Comparison of ENCODE assay signal across 1 cellular context in genomic region chr12:110403146-110403974, GRCh38.
TF ChIP-seq lines count a peak whose summit lies in the region.

TSS of gene ANAPC7 (minus strand) at chr12:110403708. CDS start at chr12:110403627, 81 bp downstream.

TF ChIP-seq in HepG2, 621 proteins besides CTCF, POLR2A, EP300 and RAD21 (continued from another document and continues in another):
- TF ChIP-seq ATF5 (CRISPR knock-in tag; IDR thresholded peaks at IDR 0.05; ENCODE audit: low read depth) (no peak), ZMAT5 (CRISPR knock-in tag; IDR thresholded peaks at IDR 0.05; ENCODE audit: borderline replicate concordance, low read depth) (no peak), ELK4 (CRISPR knock-in tag; IDR thresholded peaks at IDR 0.05; ENCODE audit: borderline replicate concordance) (no peak), ZNF781 (CRISPR knock-in tag; IDR thresholded peaks at IDR 0.05; ENCODE audit: borderline replicate concordance, not compliant biosample characterization) (peak; percentile 57), SMAD3 (CRISPR knock-in tag; IDR thresholded peaks at IDR 0.05) (peak; percentile 53; the same call in 1 of the 2 replicates), ZNF224 (CRISPR knock-in tag; IDR thresholded peaks at IDR 0.05) (peak; percentile 93), ZBTB2 (CRISPR knock-in tag; IDR thresholded peaks at IDR 0.05; ENCODE audit: low read depth) (no peak), CENPT (CRISPR knock-in tag; IDR thresholded peaks at IDR 0.05; ENCODE audit: low read depth) (no peak), ZNF20 (CRISPR knock-in tag; IDR thresholded peaks at IDR 0.05) (no peak), ZNF768 (CRISPR knock-in tag; IDR thresholded peaks at IDR 0.05) (peak; percentile 64; the same call in 1 of the 2 replicates), MIXL1 (CRISPR knock-in tag; IDR thresholded peaks at IDR 0.05) (no peak), FOXP1 (IDR thresholded peaks at IDR 0.05) (no peak), FOXP1 (CRISPR knock-in tag; IDR thresholded peaks at IDR 0.05) (no peak), KLF12 (CRISPR knock-in tag; IDR thresholded peaks at IDR 0.05; ENCODE audit: borderline replicate concordance) (no peak), HINFP (CRISPR knock-in tag; IDR thresholded peaks at IDR 0.05; ENCODE audit: low read depth) (no peak), RELA (CRISPR knock-in tag; IDR thresholded peaks at IDR 0.05) (no peak), ZNF30 (CRISPR knock-in tag; IDR thresholded peaks at IDR 0.05) (peak; percentile 87; the same call in 1 of the 2 replicates), ZSCAN31 (CRISPR knock-in tag; IDR thresholded peaks at IDR 0.05; ENCODE audit: low read depth) (peak; percentile 62; the same call in 1 of the 2 replicates), WIZ (CRISPR knock-in tag; IDR thresholded peaks at IDR 0.05) (0 out of 2 replicates have a peak, but pooled peaks have one; percentile 25), ZC3H13 (CRISPR knock-in tag; IDR thresholded peaks at IDR 0.05) (0 out of 2 replicates have a peak, but pooled peaks have one; percentile 64), ETV5 (CRISPR knock-in tag; IDR thresholded peaks at IDR 0.05; ENCODE audit: borderline replicate concordance) (peak; percentile 64), ZNF773 (CRISPR knock-in tag; IDR thresholded peaks at IDR 0.05; ENCODE audit: borderline replicate concordance) (peak; percentile 87; the same call in 1 of the 2 replicates), ZNF574 (CRISPR knock-in tag; IDR thresholded peaks at IDR 0.05) (peak; percentile 59), PITX1 (CRISPR knock-in tag; IDR thresholded peaks at IDR 0.05) (no peak), ZSCAN12 (CRISPR knock-in tag; IDR thresholded peaks at IDR 0.05) (0 out of 2 replicates have a peak, but pooled peaks have one; percentile 8), ZNF776 (CRISPR knock-in tag; IDR thresholded peaks at IDR 0.05) (0 out of 2 replicates have a peak, but pooled peaks have one; percentile 34), FLYWCH1 (CRISPR knock-in tag; IDR thresholded peaks at IDR 0.05) (no peak), TCF7L2 (IDR thresholded peaks at IDR 0.05; ENCODE audit: low read depth, low read length) (no peak), ARID4A (CRISPR knock-in tag; IDR thresholded peaks at IDR 0.05; ENCODE audit: borderline replicate concordance) (peak; percentile 92), CHCHD3 (CRISPR knock-in tag; IDR thresholded peaks at IDR 0.05) (no peak), DNMT1 (CRISPR knock-in tag; IDR thresholded peaks at IDR 0.05) (no peak), ZBTB39 (CRISPR knock-in tag; IDR thresholded peaks at IDR 0.05) (no peak), ZZZ3 (CRISPR knock-in tag; IDR thresholded peaks at IDR 0.05; ENCODE audit: borderline replicate concordance) (peak; percentile 56; the same call in 1 of the 2 replicates), CEBPG (CRISPR knock-in tag; IDR thresholded peaks at IDR 0.05) (no peak), ZUFSP (CRISPR knock-in tag; IDR thresholded peaks at IDR 0.05; ENCODE audit: borderline replicate concordance) (no peak), NR2F6 (IDR thresholded peaks at IDR 0.05) (no peak), NR2F6 (CRISPR knock-in tag; IDR thresholded peaks at IDR 0.05) (no peak), MAX (IDR thresholded peaks at IDR 0.05) (peak; percentile 98), FOXO1 (CRISPR knock-in tag; IDR thresholded peaks at IDR 0.05) (no peak), CCDC6 (CRISPR knock-in tag; IDR thresholded peaks at IDR 0.05) (no peak), MLX (CRISPR knock-in tag; IDR thresholded peaks at IDR 0.05) (no peak), MTA3 (CRISPR knock-in tag; IDR thresholded peaks at IDR 0.05) (no peak), FOXP4 (CRISPR knock-in tag; IDR thresholded peaks at IDR 0.05) (no peak), HMG20B (CRISPR knock-in tag; conservative IDR thresholded peaks at IDR 0.05) (no peak)
